Comparison of ENCODE assay signal across 24 cellular contexts in the genomic region with DNA sequence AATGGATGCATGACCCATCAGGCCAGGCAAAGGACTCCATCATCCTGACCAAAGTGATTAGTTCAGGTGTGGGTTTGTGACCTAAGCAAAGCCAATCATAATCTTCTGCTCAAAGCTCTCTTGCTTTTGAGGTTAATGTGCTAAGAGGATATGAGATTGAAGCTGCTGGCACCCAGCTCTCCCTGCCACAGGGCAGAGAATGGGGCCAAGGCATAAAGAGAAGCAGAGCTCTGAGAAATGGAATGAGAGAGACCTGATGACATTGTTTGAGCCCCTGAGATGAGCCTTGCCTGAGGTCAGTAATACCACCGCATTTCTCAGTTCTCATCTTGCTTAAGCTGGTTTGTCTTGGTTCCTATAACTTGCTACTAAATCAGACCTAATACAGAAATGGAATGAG. TPM values are rescaled to one million over a fixed set of nuclear protein-coding genes. Genes with fewer than 3 reads are reported as not detected.
"Had no signal": no experiment of that assay in that cellular context is flagged by ENCODE, and none has a peak within 500 bp of the region (broad histone marks: within the 10 kb centered on the region; RNA-seq: fewer than 3 reads in every experiment).

No MANE protein-coding gene starts in this region.

- H3K9me3 Mint-ChIP-seq: IgD-negative memory B cell had no signal

- H3K9me3 ChIP-seq: SJSA1 had no signal

- DNase-seq: Kasumi-1, MV-4-11, NCI-H1048, NCI-H1105, NCI-H1417, NCI-H1436 treated with DMSO at 0.1 percent for 48 hours, NCI-H1694, NCI-H187 treated with DMSO at 0.1 percent for 48 hours, NCI-H2029 treated with DMSO at 0.1 percent for 48 hours, NCI-H2171 treated with DMSO at 0.1 percent for 48 hours, NCI-H345, NCI-H446 treated with DMSO at 0.1 percent for 48 hours, NCI-H510A treated with DMSO at 0.1 percent for 48 hours, NCI-H526, Right ventricle myocardium superior, RPMI8226, SIG-M5 had no signal

- H3K36me3 ChIP-seq: SJSA1 had no signal

- H3K27me3 Mint-ChIP-seq: IgD-negative memory B cell had no signal

- H3K27me3 ChIP-seq: SJSA1 had no signal

- H3K4me3 Mint-ChIP-seq: IgD-negative memory B cell had no signal

- FAIRE-seq: HTR-8/SVneo, K562, RCC 7860 had no signal

- H3K4me3 ChIP-seq: K562, SJSA1, SK-N-MC had no signal

- ATAC-seq: K562 had no signal

RNA-seq across cellular contexts. Expression of gene CELF6, which starts 41.2 kb away (rescaled TPM):
- total RNA-seq: K562, M059J had no signal
